Comparison of ENCODE assay signal across 1 cellular context in the genomic region with DNA sequence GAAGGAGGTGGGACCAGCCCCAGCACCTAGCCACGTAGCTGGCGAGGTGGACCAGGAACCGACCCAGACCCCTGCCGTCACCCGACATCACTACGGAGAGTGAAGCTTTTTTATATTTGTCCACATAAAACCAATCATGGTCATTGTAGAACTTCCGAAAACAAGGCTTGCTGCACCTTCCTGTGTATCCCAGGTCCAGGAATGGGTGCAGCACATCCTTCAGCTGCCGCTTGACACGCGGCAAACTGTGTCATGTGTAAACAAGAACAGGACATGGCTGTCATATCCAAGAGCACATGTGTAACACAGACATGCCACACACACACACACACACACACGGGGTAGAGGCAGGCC.
TF ChIP-seq lines count a peak whose summit lies in the region.

No MANE protein-coding gene starts in this region.

TF ChIP-seq in SK-N-SH, 30 proteins besides CTCF, POLR2A, EP300 and RAD21:
- TF ChIP-seq NFIC (IDR thresholded peaks at IDR 0.05; ENCODE audit: borderline replicate concordance) (no peak), RXRA (IDR thresholded peaks at IDR 0.05; ENCODE audit: borderline replicate concordance, low read depth) (no peak), POLR2AphosphoS5 (IDR thresholded peaks at IDR 0.05; ENCODE audit: low read depth, low read length) (no peak), MXI1 (IDR thresholded peaks at IDR 0.05; ENCODE audit: low read depth, low read length) (no peak), NRF1 (IDR thresholded peaks at IDR 0.05; ENCODE audit: low read depth, low read length) (no peak), RFX5 (IDR thresholded peaks at IDR 0.05; ENCODE audit: low read length) (no peak), EZH2phosphoT487 (IDR thresholded peaks at IDR 0.05; ENCODE audit: borderline replicate concordance, low read depth) (no peak), TCF12 (IDR thresholded peaks at IDR 0.05) (no peak), FOSL2 (IDR thresholded peaks at IDR 0.05; ENCODE audit: borderline replicate concordance, low read depth) (no peak), RCOR1 (IDR thresholded peaks at IDR 0.05; ENCODE audit: low read length) (no peak), CHD2 (IDR thresholded peaks at IDR 0.05; ENCODE audit: low read length, partially characterized antibody) (no peak), FOXM1 (IDR thresholded peaks at IDR 0.05; ENCODE audit: low read depth) (no peak), TAF1 (IDR thresholded peaks at IDR 0.05; ENCODE audit: borderline replicate concordance, low read depth, low read length) (no peak), TEAD4 (IDR thresholded peaks at IDR 0.05; ENCODE audit: borderline replicate concordance, insufficient read depth) (no peak), GATA2 (CRISPR knock-in tag; IDR thresholded peaks at IDR 0.05) (no peak)
- TF ChIP-seq, protein P1, sequence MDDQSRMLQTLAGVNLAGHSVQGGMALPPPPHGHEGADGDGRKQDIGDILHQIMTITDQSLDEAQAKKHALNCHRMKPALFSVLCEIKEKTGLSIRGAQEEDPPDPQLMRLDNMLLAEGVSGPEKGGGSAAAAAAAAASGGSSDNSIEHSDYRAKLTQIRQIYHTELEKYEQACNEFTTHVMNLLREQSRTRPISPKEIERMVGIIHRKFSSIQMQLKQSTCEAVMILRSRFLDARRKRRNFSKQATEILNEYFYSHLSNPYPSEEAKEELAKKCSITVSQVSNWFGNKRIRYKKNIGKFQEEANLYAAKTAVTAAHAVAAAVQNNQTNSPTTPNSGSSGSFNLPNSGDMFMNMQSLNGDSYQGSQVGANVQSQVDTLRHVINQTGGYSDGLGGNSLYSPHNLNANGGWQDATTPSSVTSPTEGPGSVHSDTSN (IDR thresholded peaks at IDR 0.05), result no peak
- TF ChIP-seq, protein P2, sequence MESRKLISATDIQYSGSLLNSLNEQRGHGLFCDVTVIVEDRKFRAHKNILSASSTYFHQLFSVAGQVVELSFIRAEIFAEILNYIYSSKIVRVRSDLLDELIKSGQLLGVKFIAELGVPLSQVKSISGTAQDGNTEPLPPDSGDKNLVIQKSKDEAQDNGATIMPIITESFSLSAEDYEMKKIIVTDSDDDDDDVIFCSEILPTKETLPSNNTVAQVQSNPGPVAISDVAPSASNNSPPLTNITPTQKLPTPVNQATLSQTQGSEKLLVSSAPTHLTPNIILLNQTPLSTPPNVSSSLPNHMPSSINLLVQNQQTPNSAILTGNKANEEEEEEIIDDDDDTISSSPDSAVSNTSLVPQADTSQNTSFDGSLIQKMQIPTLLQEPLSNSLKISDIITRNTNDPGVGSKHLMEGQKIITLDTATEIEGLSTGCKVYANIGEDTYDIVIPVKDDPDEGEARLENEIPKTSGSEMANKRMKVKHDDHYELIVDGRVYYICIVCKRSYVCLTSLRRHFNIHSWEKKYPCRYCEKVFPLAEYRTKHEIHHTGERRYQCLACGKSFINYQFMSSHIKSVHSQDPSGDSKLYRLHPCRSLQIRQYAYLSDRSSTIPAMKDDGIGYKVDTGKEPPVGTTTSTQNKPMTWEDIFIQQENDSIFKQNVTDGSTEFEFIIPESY (IDR thresholded peaks at IDR 0.05; ENCODE audit: borderline replicate concordance, low read depth), result no peak
- TF ChIP-seq, protein P3, sequence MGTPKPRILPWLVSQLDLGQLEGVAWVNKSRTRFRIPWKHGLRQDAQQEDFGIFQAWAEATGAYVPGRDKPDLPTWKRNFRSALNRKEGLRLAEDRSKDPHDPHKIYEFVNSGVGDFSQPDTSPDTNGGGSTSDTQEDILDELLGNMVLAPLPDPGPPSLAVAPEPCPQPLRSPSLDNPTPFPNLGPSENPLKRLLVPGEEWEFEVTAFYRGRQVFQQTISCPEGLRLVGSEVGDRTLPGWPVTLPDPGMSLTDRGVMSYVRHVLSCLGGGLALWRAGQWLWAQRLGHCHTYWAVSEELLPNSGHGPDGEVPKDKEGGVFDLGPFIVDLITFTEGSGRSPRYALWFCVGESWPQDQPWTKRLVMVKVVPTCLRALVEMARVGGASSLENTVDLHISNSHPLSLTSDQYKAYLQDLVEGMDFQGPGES (IDR thresholded peaks at IDR 0.05; ENCODE audit: low read depth, low read length), result no peak
- TF ChIP-seq, protein P4, sequence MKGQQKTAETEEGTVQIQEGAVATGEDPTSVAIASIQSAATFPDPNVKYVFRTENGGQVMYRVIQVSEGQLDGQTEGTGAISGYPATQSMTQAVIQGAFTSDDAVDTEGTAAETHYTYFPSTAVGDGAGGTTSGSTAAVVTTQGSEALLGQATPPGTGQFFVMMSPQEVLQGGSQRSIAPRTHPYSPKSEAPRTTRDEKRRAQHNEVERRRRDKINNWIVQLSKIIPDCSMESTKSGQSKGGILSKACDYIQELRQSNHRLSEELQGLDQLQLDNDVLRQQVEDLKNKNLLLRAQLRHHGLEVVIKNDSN (IDR thresholded peaks at IDR 0.05; ENCODE audit: borderline replicate concordance, low read depth), result no peak
- TF ChIP-seq, protein P5, sequence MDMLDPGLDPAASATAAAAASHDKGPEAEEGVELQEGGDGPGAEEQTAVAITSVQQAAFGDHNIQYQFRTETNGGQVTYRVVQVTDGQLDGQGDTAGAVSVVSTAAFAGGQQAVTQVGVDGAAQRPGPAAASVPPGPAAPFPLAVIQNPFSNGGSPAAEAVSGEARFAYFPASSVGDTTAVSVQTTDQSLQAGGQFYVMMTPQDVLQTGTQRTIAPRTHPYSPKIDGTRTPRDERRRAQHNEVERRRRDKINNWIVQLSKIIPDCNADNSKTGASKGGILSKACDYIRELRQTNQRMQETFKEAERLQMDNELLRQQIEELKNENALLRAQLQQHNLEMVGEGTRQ (IDR thresholded peaks at IDR 0.05; ENCODE audit: borderline replicate concordance, low read depth, low read length), result no peak
